In genomic region chr1:200301152-200301551, GRCh38 we compare ENCODE assay signal across 1 cellular context.
TF ChIP-seq lines count a peak whose summit lies in the region.

No MANE protein-coding gene starts in this region.

TF ChIP-seq in GM12878, 131 proteins besides CTCF, POLR2A, EP300 and RAD21:
- TF ChIP-seq BCLAF1 (IDR thresholded peaks at IDR 0.05), result no peak
- TF ChIP-seq GATAD2B (conservative IDR thresholded peaks at IDR 0.05; ENCODE audit: low read depth), result no peak
- no peak for TF ChIP-seq CEBPZ (IDR thresholded peaks at IDR 0.05; ENCODE audit: low read depth, low read length)
- no peak for TF ChIP-seq USF2 (IDR thresholded peaks at IDR 0.05; ENCODE audit: borderline replicate concordance, low read depth, low read length)
- TF ChIP-seq TCF12 (IDR thresholded peaks at IDR 0.05; ENCODE audit: low read depth, low read length), result no peak
- TF ChIP-seq RUNX3 (IDR thresholded peaks at IDR 0.05; ENCODE audit: low read length), result no peak
- no peak for TF ChIP-seq SREBF1 (IDR thresholded peaks at IDR 0.05; ENCODE audit: low read length)
- TF ChIP-seq HDAC2 (IDR thresholded peaks at IDR 0.05), result no peak
- TF ChIP-seq ZBTB4 (CRISPR knock-in tag; IDR thresholded peaks at IDR 0.05), result no peak
- TF ChIP-seq CEBPB (IDR thresholded peaks at IDR 0.05; ENCODE audit: borderline replicate concordance in 1 of 2, low read depth in 2 of 2, low read length in 2 of 2), result no peak
- no peak for TF ChIP-seq RELB (IDR thresholded peaks at IDR 0.05; ENCODE audit: low read depth)
- TF ChIP-seq ZBED1 (IDR thresholded peaks at IDR 0.05; ENCODE audit: borderline replicate concordance), result no peak
- no peak for TF ChIP-seq ZZZ3 (IDR thresholded peaks at IDR 0.05; ENCODE audit: control insufficient read depth, insufficient read length, low read depth)
- TF ChIP-seq ZNF24 (IDR thresholded peaks at IDR 0.05), result no peak
- no peak for TF ChIP-seq EZH2 (IDR thresholded peaks at IDR 0.05; ENCODE audit: borderline replicate concordance, control insufficient read depth, low read depth, low read length)
- TF ChIP-seq CREB1 (IDR thresholded peaks at IDR 0.05; ENCODE audit: low read depth), result no peak
- no peak for TF ChIP-seq E2F8 (IDR thresholded peaks at IDR 0.05; ENCODE audit: low read depth, partially characterized antibody)
- no peak for TF ChIP-seq FOS (IDR thresholded peaks at IDR 0.05; ENCODE audit: borderline replicate concordance, extremely low read depth, insufficient read length)
- TF ChIP-seq ETV6 (conservative IDR thresholded peaks at IDR 0.05 in 1 of 2, IDR thresholded peaks at IDR 0.05 in 1 of 2; ENCODE audit: borderline replicate concordance in 1 of 2, low read depth in 1 of 2), result no peak
